ENCODE assay signal across 7 cellular contexts in the genomic region with DNA sequence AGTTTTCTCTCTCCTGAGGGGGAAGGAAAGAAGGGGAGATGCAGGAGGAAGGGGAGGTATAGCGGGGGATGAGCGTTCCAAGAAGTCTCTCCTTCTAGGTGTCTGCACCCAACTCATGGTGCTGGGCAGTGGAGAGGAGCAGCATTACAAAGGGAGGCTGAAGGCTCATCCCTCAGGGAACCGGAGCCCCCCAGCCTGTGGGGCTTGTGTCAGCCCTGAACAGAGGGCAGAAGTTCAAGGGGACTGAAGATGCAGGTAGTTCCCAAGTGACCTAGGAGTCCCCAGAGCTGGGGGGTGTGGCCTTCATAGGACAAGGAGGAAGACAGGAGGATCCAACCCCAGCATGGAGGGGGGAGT. TPM values are rescaled to one million over a fixed set of nuclear protein-coding genes. Genes with fewer than 3 reads are reported as not detected.
DNase-seq lines count a peak whose midpoint lies in the region; ATAC-seq and TF ChIP-seq lines count a peak whose summit lies in the region.
"Had no signal": no experiment of that assay in that cellular context is flagged by ENCODE, and none has a peak within 500 bp of the region (broad histone marks: within the 10 kb centered on the region; RNA-seq: fewer than 3 reads in every experiment).

No MANE protein-coding gene starts in this region.

- POLR2A ChIA-PET in activated B cell treated with CpG ODN at 0.5 μM for 24 hours (lab: Charles Lee): interaction anchor here (1.1 to 4.8 kb wide), 3 partner anchors 23 to 57 kb away, joined by 5 to 55 read pairs (median 13); a partner anchor contains a TSS

- ATAC-seq in CD4-positive, CD25-positive, alpha-beta regulatory T cell (ENCODE audit: low read depth in 2 of 2): no peak
- ATAC-seq in activated B cell treated with CpG ODN at 0.5 μM for 24 hours (ENCODE audit: low read depth): no peak

- no peak overlapping the region for H3K4me3 ChIP-seq in CD4-positive, CD25-positive, alpha-beta regulatory T cell (ENCODE audit: low read depth, low read length)
- peak overlapping the region; percentile 98 for H3K4me3 ChIP-seq in muscle layer of duodenum (ENCODE audit: low read depth in 1 of 2, low read length in 2 of 2)

- no peak overlapping the region for H3K27ac ChIP-seq in CD4-positive, CD25-positive, alpha-beta regulatory T cell (ENCODE audit: insufficient read depth, low read length, poor library complexity, severe bottlenecking)
- H3K27ac ChIP-seq in muscle layer of duodenum (ENCODE audit: low read length): peak overlapping the region; percentile 90

- H3K27ac Mint-ChIP-seq in CD4-positive, CD25-positive, alpha-beta regulatory T cell: peak overlapping the region in 2 of 3 donors; percentile 69 to 89
- H3K27ac Mint-ChIP-seq in activated B cell treated with CpG ODN at 0.5 μM for 24 hours: no peak overlapping the region

- H3K4me1 Mint-ChIP-seq in CD4-positive, CD25-positive, alpha-beta regulatory T cell: peaks cover 0 to 44% (median 20%) of the 10 kb centered on the region in 4 donors
- peaks cover 51% of the 10 kb centered on the region for H3K4me1 Mint-ChIP-seq in activated B cell treated with CpG ODN at 0.5 μM for 24 hours

- DNase-seq in CD4-positive, CD25-positive, alpha-beta regulatory T cell: no peak
- DNase-seq in activated B cell treated with CpG ODN at 0.5 μM for 24 hours (no peak), NCI-H2171 treated with DMSO at 0.1 percent for 48 hours (lab: John Stamatoyannopoulos, UW) (no peak), NCI-H748 treated with DMSO at 0.1 percent for 48 hours (lab: John Stamatoyannopoulos, UW) (no peak), DMS53 treated with DMSO at 0.1 percent for 48 hours (lab: John Stamatoyannopoulos, UW; ENCODE audit: unreplicated experiment) (no peak)
- DNase-seq: T-helper 9 cell had no signal

- intact Hi-C loops in activated B cell treated with CpG ODN at 0.5 μM for 24 hours (cut with micrococcal nuclease): no loop called here

- H3K27me3 ChIP-seq in CD4-positive, CD25-positive, alpha-beta regulatory T cell (ENCODE audit: control insufficient read depth, insufficient read depth, low read length): no peaks in the 10 kb centered on the region
- H3K27me3 ChIP-seq in muscle layer of duodenum (ENCODE audit: low read depth, low read length): no peaks in the 10 kb centered on the region

- no peaks in the 10 kb centered on the region for H3K9me3 ChIP-seq in CD4-positive, CD25-positive, alpha-beta regulatory T cell (ENCODE audit: control insufficient read depth in 2 of 2, low read length in 2 of 2)
- H3K9me3 ChIP-seq in muscle layer of duodenum (ENCODE audit: control insufficient read depth in 1 of 2, low read length in 2 of 2): no peaks in the 10 kb centered on the region

- no peaks in the 10 kb centered on the region for H3K27me3 Mint-ChIP-seq in CD4-positive, CD25-positive, alpha-beta regulatory T cell
- no peaks in the 10 kb centered on the region for H3K27me3 Mint-ChIP-seq in activated B cell treated with CpG ODN at 0.5 μM for 24 hours

- peaks cover 1% of the 10 kb centered on the region for H3K36me3 Mint-ChIP-seq in CD4-positive, CD25-positive, alpha-beta regulatory T cell
- peaks cover 12% of the 10 kb centered on the region for H3K36me3 Mint-ChIP-seq in activated B cell treated with CpG ODN at 0.5 μM for 24 hours (ENCODE audit: low read depth)

- peaks cover 46% of the 10 kb centered on the region for H3K4me1 ChIP-seq in CD4-positive, CD25-positive, alpha-beta regulatory T cell (ENCODE audit: control insufficient read depth, insufficient read depth, low read length, poor library complexity, severe bottlenecking)
- H3K4me1 ChIP-seq in muscle layer of duodenum (ENCODE audit: control insufficient read depth in 1 of 2, insufficient read depth in 2 of 2, low read length in 2 of 2): peaks cover 7 to 56% of the 10 kb centered on the region in 2 donors

- peaks cover 2% of the 10 kb centered on the region for H3K36me3 ChIP-seq in CD4-positive, CD25-positive, alpha-beta regulatory T cell (ENCODE audit: control insufficient read depth, insufficient read depth, low read length)
- H3K36me3 ChIP-seq in muscle layer of duodenum (ENCODE audit: control insufficient read depth in 1 of 2, insufficient read depth in 2 of 2, low read length in 2 of 2): peaks cover under 1 to 16% of the 10 kb centered on the region in 2 donors

- CTCF ChIA-PET in activated B cell treated with CpG ODN at 0.5 μM for 24 hours (lab: Charles Lee): interaction anchor here (1.3 kb wide), 1 partner anchor 27 kb away, joined by 3 read pairs; a partner anchor contains a TSS

- H3K4me3 Mint-ChIP-seq in CD4-positive, CD25-positive, alpha-beta regulatory T cell: peak overlapping the region; percentile 88 to 93 (median 90)
- H3K4me3 Mint-ChIP-seq in activated B cell treated with CpG ODN at 0.5 μM for 24 hours: peak overlapping the region; percentile 53

- no peak for TF ChIP-seq CTCF in activated B cell treated with CpG ODN at 0.5 μM for 24 hours (IDR thresholded peaks at IDR 0.05)

- no peaks in the 10 kb centered on the region for H3K9me3 Mint-ChIP-seq in CD4-positive, CD25-positive, alpha-beta regulatory T cell
- H3K9me3 Mint-ChIP-seq in activated B cell treated with CpG ODN at 0.5 μM for 24 hours: no peaks in the 10 kb centered on the region

RNA-seq across cellular contexts. Expression of a gene that starts 1.8 kb away (rescaled TPM):
- 21.6 TPM for total RNA-seq in CD4-positive, CD25-positive, alpha-beta regulatory T cell
- 10 to 100 TPM; 65.8 to 90.7 (median 85.0) TPM for polyA plus RNA-seq in CD4-positive, CD25-positive, alpha-beta regulatory T cell
- 28.9 and 31.7 TPM in 2 replicates for total RNA-seq in activated B cell treated with CpG ODN at 0.5 μM for 24 hours

RNA-seq across cellular contexts. Expression of a gene that starts 2.2 kb away (rescaled TPM):
- total RNA-seq in CD4-positive, CD25-positive, alpha-beta regulatory T cell: 82.8 TPM
- polyA plus RNA-seq in CD4-positive, CD25-positive, alpha-beta regulatory T cell: 100 to 1,000 TPM in 2 of 4 donors, 10 to 100 TPM in 2; 78.2 to 106 (median 91.4) TPM
- total RNA-seq in activated B cell treated with CpG ODN at 0.5 μM for 24 hours: 64.7 and 75.8 TPM in 2 replicates

RNA-seq across cellular contexts. Expression of a gene that starts 16.9 kb away (rescaled TPM):
- total RNA-seq in CD4-positive, CD25-positive, alpha-beta regulatory T cell: 2.7 TPM
- polyA plus RNA-seq in CD4-positive, CD25-positive, alpha-beta regulatory T cell: not detected
- total RNA-seq in activated B cell treated with CpG ODN at 0.5 μM for 24 hours: 1.0 and 1.4 TPM in 2 replicates

RNA-seq across cellular contexts. Expression of a gene that starts 26.6 kb away (rescaled TPM):
- 20.7 TPM for total RNA-seq in CD4-positive, CD25-positive, alpha-beta regulatory T cell
- 10 to 100 TPM; 58.7 to 74.0 (median 63.2) TPM for polyA plus RNA-seq in CD4-positive, CD25-positive, alpha-beta regulatory T cell
- total RNA-seq in activated B cell treated with CpG ODN at 0.5 μM for 24 hours: 21.6 and 23.4 TPM in 2 replicates

RNA-seq across cellular contexts. Expression of a gene that starts 28.2 kb away (rescaled TPM):
- not detected for total RNA-seq in CD4-positive, CD25-positive, alpha-beta regulatory T cell
- polyA plus RNA-seq in CD4-positive, CD25-positive, alpha-beta regulatory T cell: not detected
- not detected in 2 replicates for total RNA-seq in activated B cell treated with CpG ODN at 0.5 μM for 24 hours
